ENCODE assay signal across 31 cellular contexts in genomic region chr7:158723266-158723665, GRCh38.
"Had no signal": no experiment of that assay in that cellular context is flagged by ENCODE, and none has a peak within 500 bp of the region (broad histone marks: within the 10 kb centered on the region; RNA-seq: fewer than 3 reads in every experiment).

No MANE protein-coding gene starts in this region.

- H3K36me3 ChIP-seq: adrenal gland, cardiac muscle cell, heart left ventricle, right atrium auricular region, tibial nerve had no signal

- H3K4me1 ChIP-seq: adrenal gland, body of pancreas, heart left ventricle, right atrium auricular region, tibial nerve had no signal

- H3K27me3 ChIP-seq: adrenal gland, body of pancreas, heart left ventricle, right atrium auricular region, tibial nerve had no signal

- H3K9me3 Mint-ChIP-seq: activated CD8-positive, alpha-beta T cell treated with anti-CD3 and anti-CD28 coated beads for 36 hours; activated naive CD4-positive, alpha-beta T cell treated with anti-CD3 and anti-CD28 coated beads for 36 hours; activated naive CD8-positive, alpha-beta T cell treated with anti-CD3 and anti-CD28 coated beads for 36 hours; activated T-helper 1 cell treated with anti-CD3 and anti-CD28 coated beads, Interleukin-12 subunit alpha, Interleukin-12 subunit beta, Interleukin-2, Interleukin-4 antibody, amounts not matched to agents 30 ng/mL and 10 ng/mL and 1 ng/mL, durations not matched to agents 14 hours and 24 hours and 36 hours; stimulated activated naive B cell treated with anti-CD40 and anti-IgM and Interleukin-4, amounts not matched to agents 10 μg/mL and 1 μg/mL and 100 μg/mL, for 72 hours had no signal

- H3K27ac ChIP-seq: adrenal gland, body of pancreas, cardiac muscle cell, heart left ventricle, right atrium auricular region, tibial nerve had no signal

- H3K4me3 ChIP-seq: adrenal gland, body of pancreas, cardiac muscle cell, heart left ventricle, right atrium auricular region, tibial nerve had no signal

- ATAC-seq: activated CD8-positive, alpha-beta T cell treated with anti-CD3 and anti-CD28 coated beads for 36 hours; body of pancreas; left colon; naive thymus-derived CD4-positive, alpha-beta T cell; stimulated activated naive B cell treated with anti-CD40 and anti-IgM and Interleukin-4, amounts not matched to agents 10 μg/mL and 1 μg/mL and 100 μg/mL, for 72 hours; T-helper 17 cell had no signal

- DNase-seq: activated CD4-positive, alpha-beta T cell treated with anti-CD3 and anti-CD28 coated beads, Interleukin-2, amount 50 U/mL, for 1 hour; activated CD4-positive, CD25-positive, alpha-beta regulatory T cell treated with anti-CD3 and anti-CD28 coated beads, Interleukin-2, amount 50 U/mL, for 72 hours; activated CD8-positive, alpha-beta T cell treated with anti-CD3 and anti-CD28 coated beads for 36 hours; activated effector memory CD4-positive, alpha-beta T cell treated with anti-CD3 and anti-CD28 coated beads, Interleukin-2, amount 50 U/mL, for 16 hours; activated naive CD4-positive, alpha-beta T cell treated with anti-CD3 and anti-CD28 coated beads for 36 hours; activated naive CD8-positive, alpha-beta T cell treated with anti-CD3 and anti-CD28 coated beads for 36 hours; activated T-cell treated with anti-CD3 and anti-CD28 coated beads, Interleukin-2, amount 50 U/mL, for 1 hour; aorta; body of pancreas; cerebellar nuclear complex; cortex of kidney; foreskin fibroblast; heart left ventricle; hypothalamus; immature natural killer cell; kidney; left colon; midbrain; naive thymus-derived CD4-positive, alpha-beta T cell; occipital lobe; stimulated activated CD4-positive, alpha-beta T cell treated with anti-CD3 and anti-CD28 coated beads, Interleukin-15, amount 100 ng/mL, for 24 hours; stimulated activated CD4-positive, alpha-beta T cell treated with anti-CD3 and anti-CD28 coated beads, Interleukin-2, amount 100 ng/mL, for 24 hours; stimulated activated naive B cell treated with anti-CD40 and anti-IgM and Interleukin-4, amounts not matched to agents 10 μg/mL and 1 μg/mL and 100 μg/mL, for 72 hours; T-helper 17 cell; T1000 had no signal

- H3K9me3 ChIP-seq: adrenal gland, body of pancreas, heart left ventricle, right atrium auricular region, tibial nerve had no signal

- H3K4me1 Mint-ChIP-seq: activated naive CD8-positive, alpha-beta T cell treated with anti-CD3 and anti-CD28 coated beads for 36 hours; immature natural killer cell; neural crest cell; stimulated activated naive B cell treated with anti-CD40 and anti-IgM and Interleukin-4, amounts not matched to agents 10 μg/mL and 1 μg/mL and 100 μg/mL, for 72 hours had no signal

- H3K4me3 Mint-ChIP-seq: activated CD8-positive, alpha-beta T cell treated with anti-CD3 and anti-CD28 coated beads for 36 hours; activated naive CD4-positive, alpha-beta T cell treated with anti-CD3 and anti-CD28 coated beads for 36 hours; activated naive CD8-positive, alpha-beta T cell treated with anti-CD3 and anti-CD28 coated beads for 36 hours; activated T-helper 1 cell treated with anti-CD3 and anti-CD28 coated beads, Interleukin-12 subunit alpha, Interleukin-12 subunit beta, Interleukin-2, Interleukin-4 antibody, amounts not matched to agents 30 ng/mL and 10 ng/mL and 1 ng/mL, durations not matched to agents 14 hours and 24 hours and 36 hours; immature natural killer cell; neural crest cell; stimulated activated naive B cell treated with anti-CD40 and anti-IgM and Interleukin-4, amounts not matched to agents 10 μg/mL and 1 μg/mL and 100 μg/mL, for 72 hours had no signal

- H3K36me3 Mint-ChIP-seq: activated naive CD8-positive, alpha-beta T cell treated with anti-CD3 and anti-CD28 coated beads for 36 hours; stimulated activated naive B cell treated with anti-CD40 and anti-IgM and Interleukin-4, amounts not matched to agents 10 μg/mL and 1 μg/mL and 100 μg/mL, for 72 hours had no signal

- H3K27me3 Mint-ChIP-seq: activated CD8-positive, alpha-beta T cell treated with anti-CD3 and anti-CD28 coated beads for 36 hours; activated naive CD8-positive, alpha-beta T cell treated with anti-CD3 and anti-CD28 coated beads for 36 hours had no signal

- H3K27ac Mint-ChIP-seq: activated CD8-positive, alpha-beta T cell treated with anti-CD3 and anti-CD28 coated beads for 36 hours; activated naive CD4-positive, alpha-beta T cell treated with anti-CD3 and anti-CD28 coated beads for 36 hours; activated naive CD8-positive, alpha-beta T cell treated with anti-CD3 and anti-CD28 coated beads for 36 hours; activated T-helper 1 cell treated with anti-CD3 and anti-CD28 coated beads, Interleukin-12 subunit alpha, Interleukin-12 subunit beta, Interleukin-2, Interleukin-4 antibody, amounts not matched to agents 30 ng/mL and 10 ng/mL and 1 ng/mL, durations not matched to agents 14 hours and 24 hours and 36 hours; stimulated activated naive B cell treated with anti-CD40 and anti-IgM and Interleukin-4, amounts not matched to agents 10 μg/mL and 1 μg/mL and 100 μg/mL, for 72 hours; T-helper 17 cell had no signal
